Comparison of ENCODE assay signal across 18 cellular contexts in the genomic region with DNA sequence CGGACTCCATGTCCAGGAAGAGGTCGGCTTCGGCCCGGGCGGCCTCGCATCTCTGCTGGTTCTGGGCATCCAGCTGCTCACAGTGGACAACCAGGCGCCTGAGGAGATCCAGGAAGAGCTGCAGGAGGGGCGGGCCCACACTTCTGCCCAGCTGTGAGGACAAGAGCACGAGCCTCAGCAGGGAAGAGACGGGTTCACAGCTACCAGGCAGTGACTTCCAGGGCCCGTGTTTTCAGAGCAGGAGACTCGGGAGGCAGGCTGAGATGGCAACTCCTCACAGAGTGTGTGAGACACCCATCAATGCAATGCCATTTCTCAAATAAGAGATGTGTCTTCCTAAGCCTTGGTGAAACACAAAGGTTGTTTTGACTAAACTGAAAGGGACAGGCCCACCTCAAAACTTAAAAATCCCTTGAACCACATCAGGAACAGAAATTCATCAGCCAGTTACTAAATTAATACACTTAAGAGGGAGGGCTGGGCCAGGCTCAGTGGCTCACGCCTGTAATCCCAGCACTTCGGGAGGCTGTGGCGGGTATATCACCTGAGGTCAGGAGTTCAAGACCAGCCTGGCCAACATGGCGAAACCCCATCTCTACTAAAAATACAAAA. TPM values are rescaled to one million over a fixed set of nuclear protein-coding genes. Genes with fewer than 3 reads are reported as not detected.
DNase-seq lines count a peak whose midpoint lies in the region; ATAC-seq and TF ChIP-seq lines count a peak whose summit lies in the region.
"Had no signal": no experiment of that assay in that cellular context is flagged by ENCODE, and none has a peak within 500 bp of the region (broad histone marks: within the 10 kb centered on the region; RNA-seq: fewer than 3 reads in every experiment).

No MANE protein-coding gene starts in this region.

- peak overlapping the region; percentile 71 for H3K27ac ChIP-seq in vagina
- H3K27ac ChIP-seq in Peyer's patch: no peak overlapping the region

- CTCF ChIA-PET in activated CD8-positive, alpha-beta memory T cell treated with anti-CD3 and anti-CD28 coated beads, Interleukin-2, amount 10 ng/mL, durations not matched to agents 7 days and 5 days (lab: Charles Lee): interaction anchor here (0.6 kb wide), 1 partner anchor 259 kb away, joined by 3 read pairs; no protein-coding TSS in a partner anchor

- peak overlapping the region; percentile 25 for H3K27ac Mint-ChIP-seq in activated CD8-positive, alpha-beta memory T cell treated with anti-CD3 and anti-CD28 coated beads, Interleukin-2, amount 10 ng/mL, durations not matched to agents 7 days and 5 days

- DNase-seq in cardiac septum (ENCODE audit: low spot score) (peak; percentile 51), Right ventricle myocardium superior (no peak), left lobe of liver (ENCODE audit: low spot score) (peak; percentile 4), vagina (ENCODE audit: extremely low spot score in 2 of 2) (peak in 1 of 2 donors; percentile 77), Peyer's patch (no peak)
- DNase-seq in activated CD8-positive, alpha-beta memory T cell treated with anti-CD3 and anti-CD28 coated beads, Interleukin-2, amount 10 ng/mL, durations not matched to agents 7 days and 5 days: no peak
- DNase-seq in activated naive CD4-positive, alpha-beta T cell treated with anti-CD3 and anti-CD28 coated beads, Interleukin-2, amount 50 U/mL, for 16 hours: no peak
- DNase-seq: C1 segment of cervical spinal cord, DMS 273 treated with DMSO at 0.1 percent for 48 hours, GDM1, KBM-7, NCI-H1417 treated with DMSO at 0.1 percent for 48 hours, NCI-H2029, NCI-H748 treated with DMSO at 0.1 percent for 48 hours had no signal

- H3K4me3 ChIP-seq in vagina (no peak overlapping the region), Peyer's patch (no peak overlapping the region)
- H3K4me3 ChIP-seq: GM12878 had no signal

- H3K27me3 ChIP-seq in vagina (no peaks in the 10 kb centered on the region), Peyer's patch (no peaks in the 10 kb centered on the region)

- TF ChIP-seq CTCF in vagina (IDR thresholded peaks at IDR 0.05): no peak
- TF ChIP-seq CTCF in Peyer's patch (IDR thresholded peaks at IDR 0.05): no peak

- no peaks in the 10 kb centered on the region for H3K9me3 ChIP-seq in vagina
- peaks cover 0 to 5% (median 0%) of the 10 kb centered on the region in 4 donors for H3K9me3 ChIP-seq in Peyer's patch

- no peak overlapping the region for H3K4me3 Mint-ChIP-seq in activated CD8-positive, alpha-beta memory T cell treated with anti-CD3 and anti-CD28 coated beads, Interleukin-2, amount 10 ng/mL, durations not matched to agents 7 days and 5 days

- H3K4me1 ChIP-seq in vagina (peaks cover 31% of the 10 kb centered on the region), Peyer's patch (no peaks in the 10 kb centered on the region)

- no peak for TF ChIP-seq POLR2A in vagina (IDR thresholded peaks at IDR 0.05)
- no peak for TF ChIP-seq POLR2A in Peyer's patch (IDR thresholded peaks at IDR 0.05)

- peaks cover 0 to 92% of the 10 kb centered on the region in 2 donors for H3K36me3 ChIP-seq in vagina
- peaks cover 0 to 98% (median 0%) of the 10 kb centered on the region in 3 donors for H3K36me3 ChIP-seq in Peyer's patch

- intact Hi-C loops in cardiac septum (cut with DNase I) (no loop called here), Right ventricle myocardium superior (cut with DNase I) (no loop called here), vagina (cut with DNase I) (no loop called here)

- no peaks in the 10 kb centered on the region for H3K27me3 Mint-ChIP-seq in activated CD8-positive, alpha-beta memory T cell treated with anti-CD3 and anti-CD28 coated beads, Interleukin-2, amount 10 ng/mL, durations not matched to agents 7 days and 5 days

- peaks cover 4% of the 10 kb centered on the region for H3K9me3 Mint-ChIP-seq in activated CD8-positive, alpha-beta memory T cell treated with anti-CD3 and anti-CD28 coated beads, Interleukin-2, amount 10 ng/mL, durations not matched to agents 7 days and 5 days (ENCODE audit: low read depth)

- H3K36me3 Mint-ChIP-seq in activated CD8-positive, alpha-beta memory T cell treated with anti-CD3 and anti-CD28 coated beads, Interleukin-2, amount 10 ng/mL, durations not matched to agents 7 days and 5 days: peaks cover 79% of the 10 kb centered on the region

- peaks cover 11% of the 10 kb centered on the region for H3K4me1 Mint-ChIP-seq in activated CD8-positive, alpha-beta memory T cell treated with anti-CD3 and anti-CD28 coated beads, Interleukin-2, amount 10 ng/mL, durations not matched to agents 7 days and 5 days

- ATAC-seq in Right ventricle myocardium superior (ENCODE audit: poor library complexity) (no peak), left lobe of liver (no peak), GM19455 (IDR thresholded peaks at IDR 0.05; ENCODE audit: unreplicated experiment) (no peak)
- ATAC-seq in activated CD8-positive, alpha-beta memory T cell treated with anti-CD3 and anti-CD28 coated beads, Interleukin-2, amount 10 ng/mL, durations not matched to agents 7 days and 5 days: no peak
- ATAC-seq: GM12878 had no signal

RNA-seq across cellular contexts. Expression of a gene that starts 43.4 kb away (rescaled TPM):
- total RNA-seq in cardiac septum (10.5 TPM), Right ventricle myocardium superior (11.4 TPM), left lobe of liver (9.2 TPM), vagina (23.8 TPM), Peyer's patch (10 to 100 TPM in 3 of 4 donors, 1 to 10 TPM in 1; 4.4 to 14.9 (median 11.0) TPM)
- total RNA-seq in activated CD8-positive, alpha-beta memory T cell treated with anti-CD3 and anti-CD28 coated beads, Interleukin-2, amount 10 ng/mL, durations not matched to agents 7 days and 5 days: 10 to 100 TPM; 17.5 to 28.3 TPM

RNA-seq across cellular contexts. Expression of a gene that starts 50.8 kb away (rescaled TPM):
- total RNA-seq in cardiac septum (not detected), Right ventricle myocardium superior (0.56 TPM), left lobe of liver (3.4 TPM), vagina (3.9 TPM), Peyer's patch (not detected)
- not detected for total RNA-seq in activated CD8-positive, alpha-beta memory T cell treated with anti-CD3 and anti-CD28 coated beads, Interleukin-2, amount 10 ng/mL, durations not matched to agents 7 days and 5 days
- total RNA-seq: A673, GM12878, NCI-H460 had no signal

Comparison
In these comparisons a context has a peak if more than half of its experiments do, and no peak if none do; other contexts are left out.
1. DNase-seq: peak in cardiac septum (single experiment) and left lobe of liver (single experiment); none in Right ventricle myocardium superior (single experiment), activated CD8-positive, alpha-beta memory T cell treated with anti-CD3 and anti-CD28 coated beads, Interleukin-2, amount 10 ng/mL, durations not matched to agents 7 days and 5 days (single experiment), Peyer's patch (0 of 3) and activated naive CD4-positive, alpha-beta T cell treated with anti-CD3 and anti-CD28 coated beads, Interleukin-2, amount 50 U/mL, for 16 hours (single experiment).